In the genomic region with DNA sequence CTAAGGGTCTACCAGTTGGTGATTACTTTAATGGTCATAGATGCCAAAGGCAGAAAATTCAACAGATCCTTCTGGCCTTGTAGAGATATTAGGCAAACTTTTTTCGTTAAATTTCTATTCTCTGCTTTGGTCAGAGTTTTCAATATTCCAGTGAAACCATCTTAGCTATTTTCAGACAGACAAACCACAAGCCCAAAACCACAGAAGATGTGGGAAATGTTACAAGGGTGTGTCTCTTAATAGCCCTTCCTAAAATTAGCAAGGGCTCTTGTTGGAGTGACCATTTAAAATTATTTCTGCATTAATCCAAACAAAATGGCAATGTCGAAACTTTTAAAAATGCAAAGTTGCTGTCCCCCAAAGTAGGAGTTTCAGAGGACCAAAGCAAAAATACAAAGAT, we compare ENCODE assay signal across 22 cellular contexts.
"Had no signal": no experiment of that assay in that cellular context is flagged by ENCODE, and none has a peak within 500 bp of the region (broad histone marks: within the 10 kb centered on the region; RNA-seq: fewer than 3 reads in every experiment).

No MANE protein-coding gene starts in this region.

- H3K36me3 ChIP-seq: breast epithelium, left ventricle myocardium inferior, neutrophil, tibial nerve had no signal

- DNase-seq: activated CD4-positive, alpha-beta memory T cell treated with anti-CD3 and anti-CD28 coated beads for 36 hours; activated CD8-positive, alpha-beta memory T cell treated with anti-CD3 and anti-CD28 coated beads, Interleukin-2, amount 10 ng/mL, durations not matched to agents 7 days and 5 days; activated naive CD4-positive, alpha-beta T cell treated with anti-CD3 and anti-CD28 coated beads for 36 hours; activated naive CD8-positive, alpha-beta T cell treated with anti-CD3 and anti-CD28 coated beads, Interleukin-2, amount 50 U/mL, for 24 hours; activated T-cell treated with anti-CD3 and anti-CD28 coated beads, Interleukin-2, amount 50 U/mL, for 1 hour; aorta; erythroblast; hippocampal formation; kidney; left ventricle myocardium inferior; naive thymus-derived CD8-positive, alpha-beta T cell; small intestine; stimulated activated CD4-positive, alpha-beta T cell treated with anti-CD3 and anti-CD28 coated beads, Interleukin-4, amount 100 ng/mL, for 4 hours; stimulated activated CD8-positive, alpha-beta memory T cell treated with anti-CD3 and anti-CD28 coated beads, Interleukin-4, amount 100 ng/mL, for 48 hours; stimulated activated naive CD4-positive, alpha-beta T cell treated with Interleukin-2 at 50 U/mL for 16 hours; substantia nigra; T-helper 1 cell; T1000 had no signal

- ATAC-seq: activated CD8-positive, alpha-beta memory T cell treated with anti-CD3 and anti-CD28 coated beads, Interleukin-2, amount 10 ng/mL, durations not matched to agents 7 days and 5 days; activated naive CD8-positive, alpha-beta T cell treated with anti-CD3 and anti-CD28 coated beads, Interleukin-2, amount 50 U/mL, for 24 hours; naive thymus-derived CD8-positive, alpha-beta T cell had no signal

- H3K27ac ChIP-seq: breast epithelium, left ventricle myocardium inferior, neutrophil, VCaP had no signal

- H3K27me3 ChIP-seq: breast epithelium, neutrophil, tibial nerve had no signal

- H3K4me3 ChIP-seq: breast epithelium, left ventricle myocardium inferior, tibial nerve had no signal

- H3K9me3 ChIP-seq: breast epithelium, neutrophil, tibial nerve had no signal

- H3K4me1 ChIP-seq: breast epithelium, left ventricle myocardium inferior had no signal
